In the genomic region with DNA sequence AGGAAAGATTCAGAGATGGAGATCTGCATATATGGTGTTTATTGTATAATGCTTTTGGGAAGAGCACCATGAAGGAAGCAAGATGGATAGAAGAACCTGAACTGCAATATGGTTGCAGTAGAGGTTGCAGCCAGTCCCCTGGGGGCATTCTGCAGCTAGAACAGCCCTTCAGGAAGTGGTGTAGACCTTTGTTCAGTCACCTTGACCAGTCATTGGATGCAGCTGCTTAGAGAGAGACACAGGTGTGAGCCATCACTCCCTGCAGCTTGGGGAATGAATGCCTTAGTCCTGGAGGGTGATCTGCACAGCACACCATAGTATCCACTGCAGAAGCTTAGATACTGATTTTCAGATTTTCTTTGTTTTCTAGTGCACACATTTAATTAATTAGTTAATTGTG, we compare ENCODE assay signal across 11 cellular contexts. TPM values are rescaled to one million over a fixed set of nuclear protein-coding genes. Genes with fewer than 3 reads are reported as not detected.
A peak's percentile ranks its signal among the peaks of the same experiment; 100 is the strongest.
DNase-seq lines count a peak whose midpoint lies in the region; ATAC-seq and TF ChIP-seq lines count a peak whose summit lies in the region.
"Had no signal": no experiment of that assay in that cellular context is flagged by ENCODE, and none has a peak within 500 bp of the region (broad histone marks: within the 10 kb centered on the region; RNA-seq: fewer than 3 reads in every experiment).

No MANE protein-coding gene starts in this region.

- no peaks in the 10 kb centered on the region for H3K27me3 ChIP-seq in Loucy (ENCODE audit: insufficient read depth, low read length, poor library complexity, severe bottlenecking)

- H3F3A ChIP-seq in Loucy (ENCODE audit: low read depth), result peaks cover 3% of the 10 kb centered on the region; the same call in 1 of the 2 replicates

- POLR2A ChIA-PET in activated naive CD8-positive, alpha-beta T cell treated with anti-CD3 and anti-CD28 coated beads, Interleukin-2, amount 10 ng/mL, durations not matched to agents 7 days and 5 days (lab: Charles Lee), result interaction anchor here (1.4 kb wide), 1 partner anchor 22 kb away, joined by 3 read pairs; no protein-coding TSS in a partner anchor

- no peak overlapping the region for H3K9ac ChIP-seq in Loucy (ENCODE audit: low read depth, low read length, poor library complexity, severe bottlenecking)

- peaks cover 99% of the 10 kb centered on the region for H3K79me2 ChIP-seq in Loucy (ENCODE audit: insufficient read depth, low read length)

- ATAC-seq in activated naive CD8-positive, alpha-beta T cell treated with anti-CD3 and anti-CD28 coated beads, Interleukin-2, amount 10 ng/mL, durations not matched to agents 7 days and 5 days (ENCODE audit: low read depth), result peak; percentile 40
- ATAC-seq in HG02642 (IDR thresholded peaks at IDR 0.05; ENCODE audit: poor library complexity, unreplicated experiment), result peak; percentile 65
- peak; percentile 78 for ATAC-seq in stimulated activated memory B cell treated with anti-CD40 and anti-IgM and Interleukin-4, amounts not matched to agents 10 μg/mL and 1 μg/mL and 100 μg/mL, for 72 hours
- ATAC-seq: K562 had no signal

- no peaks in the 10 kb centered on the region for H3K36me3 ChIP-seq in Loucy (ENCODE audit: insufficient read depth, low read length)
- H3K36me3 ChIP-seq: prostate gland had no signal

- no peak for DNase-seq in activated naive CD8-positive, alpha-beta T cell treated with anti-CD3 and anti-CD28 coated beads, Interleukin-2, amount 10 ng/mL, durations not matched to agents 7 days and 5 days
- DNase-seq in activated naive CD8-positive, alpha-beta T cell treated with anti-CD3 and anti-CD28 coated beads for 36 hours, result no peak
- DNase-seq in hypothalamus (lab: John Stamatoyannopoulos, UW) (no peak), pons (ENCODE audit: low spot score) (no peak)
- no peak for DNase-seq in stimulated activated CD4-positive, alpha-beta T cell treated with anti-CD3 and anti-CD28 coated beads, Interleukin-2, amount 100 ng/mL, for 24 hours
- DNase-seq: effector CD8-positive, alpha-beta T cell had no signal

- peaks cover 37% of the 10 kb centered on the region for H3K4me1 ChIP-seq in Loucy (ENCODE audit: insufficient read depth, low read length, poor library complexity, severe bottlenecking)
- H3K4me1 ChIP-seq: prostate gland had no signal

- H3K4me3 Mint-ChIP-seq in activated naive CD8-positive, alpha-beta T cell treated with anti-CD3 and anti-CD28 coated beads, Interleukin-2, amount 10 ng/mL, durations not matched to agents 7 days and 5 days, result no peak overlapping the region
- no peak overlapping the region for H3K4me3 Mint-ChIP-seq in activated naive CD8-positive, alpha-beta T cell treated with anti-CD3 and anti-CD28 coated beads for 36 hours
- H3K4me3 Mint-ChIP-seq in stimulated activated memory B cell treated with anti-CD40 and anti-IgM and Interleukin-4, amounts not matched to agents 10 μg/mL and 1 μg/mL and 100 μg/mL, for 72 hours, result no peak overlapping the region

- peaks cover 4% of the 10 kb centered on the region for H3K9me3 Mint-ChIP-seq in activated naive CD8-positive, alpha-beta T cell treated with anti-CD3 and anti-CD28 coated beads, Interleukin-2, amount 10 ng/mL, durations not matched to agents 7 days and 5 days
- H3K9me3 Mint-ChIP-seq in activated naive CD8-positive, alpha-beta T cell treated with anti-CD3 and anti-CD28 coated beads for 36 hours, result peaks cover 4% of the 10 kb centered on the region
- H3K9me3 Mint-ChIP-seq in stimulated activated memory B cell treated with anti-CD40 and anti-IgM and Interleukin-4, amounts not matched to agents 10 μg/mL and 1 μg/mL and 100 μg/mL, for 72 hours, result peaks cover 6% of the 10 kb centered on the region

- H3K27ac Mint-ChIP-seq in activated naive CD8-positive, alpha-beta T cell treated with anti-CD3 and anti-CD28 coated beads, Interleukin-2, amount 10 ng/mL, durations not matched to agents 7 days and 5 days, result no peak overlapping the region
- H3K27ac Mint-ChIP-seq in activated naive CD8-positive, alpha-beta T cell treated with anti-CD3 and anti-CD28 coated beads for 36 hours, result no peak overlapping the region
- no peak overlapping the region for H3K27ac Mint-ChIP-seq in stimulated activated memory B cell treated with anti-CD40 and anti-IgM and Interleukin-4, amounts not matched to agents 10 μg/mL and 1 μg/mL and 100 μg/mL, for 72 hours

- H3K4me3 ChIP-seq in Loucy (ENCODE audit: low read length, poor library complexity, severe bottlenecking), result peak overlapping the region; percentile 46
- H3K4me3 ChIP-seq: K562, prostate gland had no signal

- peak overlapping the region; percentile 66 for H3K4me2 ChIP-seq in Loucy (ENCODE audit: low read depth, low read length, poor library complexity, severe bottlenecking)

- no peak overlapping the region for H2AFZ ChIP-seq in Loucy (ENCODE audit: low read length)

- no peaks in the 10 kb centered on the region for H3K9me2 ChIP-seq in Loucy (replicated peaks; ENCODE audit: low read depth, low read length)

- H3K27me3 Mint-ChIP-seq in activated naive CD8-positive, alpha-beta T cell treated with anti-CD3 and anti-CD28 coated beads, Interleukin-2, amount 10 ng/mL, durations not matched to agents 7 days and 5 days, result no peaks in the 10 kb centered on the region
- no peaks in the 10 kb centered on the region for H3K27me3 Mint-ChIP-seq in activated naive CD8-positive, alpha-beta T cell treated with anti-CD3 and anti-CD28 coated beads for 36 hours
- H3K27me3 Mint-ChIP-seq in stimulated activated memory B cell treated with anti-CD40 and anti-IgM and Interleukin-4, amounts not matched to agents 10 μg/mL and 1 μg/mL and 100 μg/mL, for 72 hours, result no peaks in the 10 kb centered on the region

- H4K20me1 ChIP-seq in Loucy (ENCODE audit: insufficient read depth, low read length, poor library complexity, severe bottlenecking), result peaks cover 39% of the 10 kb centered on the region

- no peaks in the 10 kb centered on the region for H3K9me3 ChIP-seq in Loucy (ENCODE audit: insufficient read depth, low read depth, low read length)
- H3K9me3 ChIP-seq: prostate gland had no signal

- H3K36me3 Mint-ChIP-seq in activated naive CD8-positive, alpha-beta T cell treated with anti-CD3 and anti-CD28 coated beads, Interleukin-2, amount 10 ng/mL, durations not matched to agents 7 days and 5 days, result peaks cover 18% of the 10 kb centered on the region
- peaks cover 35% of the 10 kb centered on the region for H3K36me3 Mint-ChIP-seq in activated naive CD8-positive, alpha-beta T cell treated with anti-CD3 and anti-CD28 coated beads for 36 hours
- H3K36me3 Mint-ChIP-seq in stimulated activated memory B cell treated with anti-CD40 and anti-IgM and Interleukin-4, amounts not matched to agents 10 μg/mL and 1 μg/mL and 100 μg/mL, for 72 hours, result peaks cover 10% of the 10 kb centered on the region

- no peak for TF ChIP-seq CTCF in Loucy (conservative IDR thresholded peaks at IDR 0.05; ENCODE audit: low read length)

- peaks cover 37% of the 10 kb centered on the region for H3K4me1 Mint-ChIP-seq in activated naive CD8-positive, alpha-beta T cell treated with anti-CD3 and anti-CD28 coated beads, Interleukin-2, amount 10 ng/mL, durations not matched to agents 7 days and 5 days
- H3K4me1 Mint-ChIP-seq in activated naive CD8-positive, alpha-beta T cell treated with anti-CD3 and anti-CD28 coated beads for 36 hours, result peaks cover 70% of the 10 kb centered on the region
- H3K4me1 Mint-ChIP-seq in stimulated activated memory B cell treated with anti-CD40 and anti-IgM and Interleukin-4, amounts not matched to agents 10 μg/mL and 1 μg/mL and 100 μg/mL, for 72 hours, result peaks cover 72% of the 10 kb centered on the region

RNA-seq across cellular contexts. Expression of a gene that starts 42.3 kb away (rescaled TPM):
- 10 to 100 TPM; 68.9 to 71.7 TPM for total RNA-seq in activated naive CD8-positive, alpha-beta T cell treated with anti-CD3 and anti-CD28 coated beads, Interleukin-2, amount 10 ng/mL, durations not matched to agents 7 days and 5 days
- total RNA-seq in activated naive CD8-positive, alpha-beta T cell treated with anti-CD3 and anti-CD28 coated beads for 36 hours, result 10 to 100 TPM; 56.1 to 57.4 TPM
